In the genomic region with DNA sequence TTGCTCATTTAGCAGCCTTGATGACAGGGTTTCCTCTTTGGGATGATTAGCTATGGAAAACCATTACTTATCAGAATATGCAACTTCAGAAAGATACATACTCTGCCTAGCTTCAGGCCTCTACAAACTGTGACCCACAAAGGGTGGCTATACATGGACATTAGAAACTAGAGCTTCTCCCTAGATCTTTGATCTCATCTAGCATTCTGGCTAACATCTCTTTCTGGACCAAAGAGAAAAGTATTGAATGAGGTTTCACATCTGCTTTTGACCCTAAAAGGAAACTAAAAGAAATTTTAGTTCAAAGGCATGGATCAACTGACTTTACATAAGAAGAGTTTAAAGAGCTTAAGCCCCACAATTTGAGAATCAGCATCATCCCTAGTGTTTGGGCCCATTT, we compare ENCODE assay signal across 15 cellular contexts. TPM values are rescaled to one million over a fixed set of nuclear protein-coding genes. Genes with fewer than 3 reads are reported as not detected.
A peak's percentile ranks its signal among the peaks of the same experiment; 100 is the strongest.
DNase-seq lines count a peak whose midpoint lies in the region; ATAC-seq and TF ChIP-seq lines count a peak whose summit lies in the region.
"Had no signal": no experiment of that assay in that cellular context is flagged by ENCODE, and none has a peak within 500 bp of the region (broad histone marks: within the 10 kb centered on the region; RNA-seq: fewer than 3 reads in every experiment).

No MANE protein-coding gene starts in this region.

- TF ChIP-seq POLR2A in uterus (IDR thresholded peaks at IDR 0.05), result no peak

- in situ Hi-C loops in GM13977 (cut with MboI; ENCODE audit: low pct_unique_long_range_greater_than_20kb, low sequenced_read_pairs, unreplicated experiment), result no loop called here

- H3K9me3 ChIP-seq in heart right ventricle (no peaks in the 10 kb centered on the region), upper lobe of right lung (no peaks in the 10 kb centered on the region), uterus (no peaks in the 10 kb centered on the region)
- no peaks in the 10 kb centered on the region for H3K9me3 ChIP-seq in effector memory CD4-positive, alpha-beta T cell (ENCODE audit: control insufficient read depth, low read length)
- H3K9me3 ChIP-seq: vagina had no signal

- peaks cover 0 to 12% (median 0%) of the 10 kb centered on the region in 9 donors for H3K4me1 ChIP-seq in heart right ventricle
- no peaks in the 10 kb centered on the region for H3K4me1 ChIP-seq in upper lobe of right lung
- no peaks in the 10 kb centered on the region for H3K4me1 ChIP-seq in uterus
- H3K4me1 ChIP-seq in effector memory CD4-positive, alpha-beta T cell (ENCODE audit: control insufficient read depth, insufficient read depth, low read length, poor library complexity, severe bottlenecking), result no peaks in the 10 kb centered on the region
- H3K4me1 ChIP-seq: vagina had no signal

- DNase-seq in GM13977 (ENCODE audit: low spot score) (peak; percentile 20), heart right ventricle (no peak), upper lobe of right lung (no peak), uterus (no peak)
- no peak for DNase-seq in effector memory CD4-positive, alpha-beta T cell
- DNase-seq: DMS79, immature natural killer cell, IMR-90, natural killer cell, NCI-H2171, WERI-Rb-1 had no signal

- no peaks in the 10 kb centered on the region for H3K27me3 ChIP-seq in heart right ventricle
- no peaks in the 10 kb centered on the region for H3K27me3 ChIP-seq in upper lobe of right lung
- no peaks in the 10 kb centered on the region for H3K27me3 ChIP-seq in uterus
- no peaks in the 10 kb centered on the region for H3K27me3 ChIP-seq in effector memory CD4-positive, alpha-beta T cell (replicated peaks; ENCODE audit: control insufficient read depth, insufficient read depth, low read length, poor library complexity, severe bottlenecking)
- H3K27me3 ChIP-seq: vagina had no signal

- H3K27ac ChIP-seq in heart right ventricle, result no peak overlapping the region
- no peak overlapping the region for H3K27ac ChIP-seq in upper lobe of right lung
- H3K27ac ChIP-seq in uterus, result no peak overlapping the region
- H3K27ac ChIP-seq in effector memory CD4-positive, alpha-beta T cell (ENCODE audit: insufficient read depth, low read length, poor library complexity, severe bottlenecking), result no peak overlapping the region
- H3K27ac ChIP-seq: vagina, WERI-Rb-1 had no signal

- intact Hi-C loops in heart right ventricle (cut with DNase I) (no loop called here), upper lobe of right lung (cut with DNase I) (no loop called here), uterus (cut with DNase I; ENCODE audit: low total_unique reads) (no loop called here)

- TF ChIP-seq CTCF in GM13977 (IDR thresholded peaks at IDR 0.05; ENCODE audit: extremely low read depth, insufficient read depth, missing control alignments) (no peak), heart right ventricle (IDR thresholded peaks at IDR 0.05) (no peak), upper lobe of right lung (IDR thresholded peaks at IDR 0.05) (no peak), uterus (IDR thresholded peaks at IDR 0.05) (no peak)

- H3K4me3 ChIP-seq in heart right ventricle, result no peak overlapping the region
- H3K4me3 ChIP-seq in upper lobe of right lung, result no peak overlapping the region
- H3K4me3 ChIP-seq in uterus, result no peak overlapping the region
- H3K4me3 ChIP-seq in effector memory CD4-positive, alpha-beta T cell (ENCODE audit: insufficient read depth, low read depth, low read length, poor library complexity, severe bottlenecking), result no peak overlapping the region
- H3K4me3 ChIP-seq: vagina had no signal

- H3K36me3 ChIP-seq in heart right ventricle (no peaks in the 10 kb centered on the region), upper lobe of right lung (no peaks in the 10 kb centered on the region), uterus (no peaks in the 10 kb centered on the region)
- H3K36me3 ChIP-seq in effector memory CD4-positive, alpha-beta T cell (ENCODE audit: control insufficient read depth, insufficient read depth, low read length), result no peaks in the 10 kb centered on the region
- H3K36me3 ChIP-seq: vagina, WERI-Rb-1 had no signal

- ATAC-seq in GM19438 (IDR thresholded peaks at IDR 0.05; ENCODE audit: low read depth, unreplicated experiment) (peak; percentile 90), HG02798 (IDR thresholded peaks at IDR 0.05; ENCODE audit: poor library complexity, unreplicated experiment) (peak; percentile 88), HG03457 (IDR thresholded peaks at IDR 0.05; ENCODE audit: unreplicated experiment) (peak; percentile 69), heart right ventricle (no peak), upper lobe of right lung (no peak)
- ATAC-seq: natural killer cell had no signal

RNA-seq across cellular contexts. Expression of gene HMGN3, which starts 12.4 kb away (rescaled TPM):
- total RNA-seq in heart right ventricle, result 100 to 1,000 TPM; 105 to 180 (median 137) TPM
- 100 to 1,000 TPM in 1 of 2 donors, 10 to 100 TPM in 1; 81.6 to 205 TPM for polyA plus RNA-seq in heart right ventricle
- total RNA-seq in upper lobe of right lung, result 69.8 TPM
- total RNA-seq in uterus, result 10 to 100 TPM; 45.1 to 77.6 (median 59.4) TPM

Comparison
In these comparisons a context has a peak if more than half of its experiments do, and no peak if none do; other contexts are left out.
1. ATAC-seq: peak in GM19438 (single experiment), HG02798 (single experiment) and HG03457 (single experiment); none in heart right ventricle (0 of 8) and upper lobe of right lung (single experiment).